Comparison of ENCODE assay signal across 1 cellular context in the genomic region with DNA sequence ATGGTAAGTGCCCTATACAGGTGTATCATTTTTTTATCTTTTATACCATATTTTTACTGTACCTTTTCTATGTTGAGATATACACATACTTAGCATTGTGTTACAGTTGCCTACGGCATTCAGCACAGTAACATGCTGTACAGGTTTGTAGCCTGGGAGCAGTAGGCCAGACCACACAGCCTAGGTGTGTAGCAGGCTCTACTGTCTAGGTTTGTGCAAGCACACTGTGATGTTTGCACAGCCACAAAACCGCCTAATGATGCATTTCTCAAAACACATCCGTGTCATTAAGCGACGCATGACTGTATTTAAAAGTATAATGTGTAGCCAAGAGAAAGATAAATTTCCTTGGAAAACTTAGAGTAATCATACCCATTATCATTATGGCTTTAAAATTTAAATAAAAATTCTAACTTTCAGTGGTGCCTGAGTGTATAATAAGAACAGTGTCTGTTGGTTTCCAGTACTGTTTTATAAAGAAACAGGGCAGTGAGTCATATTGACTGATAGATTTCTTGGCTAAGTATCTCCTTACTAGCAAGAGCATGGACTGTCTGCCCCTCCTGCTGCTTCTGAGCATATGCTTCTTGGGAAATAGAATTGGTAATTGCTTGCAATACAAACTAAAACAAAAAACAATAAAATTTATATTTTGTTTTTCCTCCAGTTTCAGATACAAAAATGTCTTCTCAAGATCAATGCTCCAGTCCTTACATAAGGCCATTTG.
TF ChIP-seq lines count a peak whose summit lies in the region.

No MANE protein-coding gene starts in this region.

TF ChIP-seq in SK-N-SH, 30 proteins besides CTCF, POLR2A, EP300 and RAD21 (continued from another document):
- TF ChIP-seq, protein P1, sequence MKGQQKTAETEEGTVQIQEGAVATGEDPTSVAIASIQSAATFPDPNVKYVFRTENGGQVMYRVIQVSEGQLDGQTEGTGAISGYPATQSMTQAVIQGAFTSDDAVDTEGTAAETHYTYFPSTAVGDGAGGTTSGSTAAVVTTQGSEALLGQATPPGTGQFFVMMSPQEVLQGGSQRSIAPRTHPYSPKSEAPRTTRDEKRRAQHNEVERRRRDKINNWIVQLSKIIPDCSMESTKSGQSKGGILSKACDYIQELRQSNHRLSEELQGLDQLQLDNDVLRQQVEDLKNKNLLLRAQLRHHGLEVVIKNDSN (IDR thresholded peaks at IDR 0.05; ENCODE audit: borderline replicate concordance, low read depth), result no peak
- no peak for TF ChIP-seq GATA2 (CRISPR knock-in tag; IDR thresholded peaks at IDR 0.05)
- TF ChIP-seq, protein P2, sequence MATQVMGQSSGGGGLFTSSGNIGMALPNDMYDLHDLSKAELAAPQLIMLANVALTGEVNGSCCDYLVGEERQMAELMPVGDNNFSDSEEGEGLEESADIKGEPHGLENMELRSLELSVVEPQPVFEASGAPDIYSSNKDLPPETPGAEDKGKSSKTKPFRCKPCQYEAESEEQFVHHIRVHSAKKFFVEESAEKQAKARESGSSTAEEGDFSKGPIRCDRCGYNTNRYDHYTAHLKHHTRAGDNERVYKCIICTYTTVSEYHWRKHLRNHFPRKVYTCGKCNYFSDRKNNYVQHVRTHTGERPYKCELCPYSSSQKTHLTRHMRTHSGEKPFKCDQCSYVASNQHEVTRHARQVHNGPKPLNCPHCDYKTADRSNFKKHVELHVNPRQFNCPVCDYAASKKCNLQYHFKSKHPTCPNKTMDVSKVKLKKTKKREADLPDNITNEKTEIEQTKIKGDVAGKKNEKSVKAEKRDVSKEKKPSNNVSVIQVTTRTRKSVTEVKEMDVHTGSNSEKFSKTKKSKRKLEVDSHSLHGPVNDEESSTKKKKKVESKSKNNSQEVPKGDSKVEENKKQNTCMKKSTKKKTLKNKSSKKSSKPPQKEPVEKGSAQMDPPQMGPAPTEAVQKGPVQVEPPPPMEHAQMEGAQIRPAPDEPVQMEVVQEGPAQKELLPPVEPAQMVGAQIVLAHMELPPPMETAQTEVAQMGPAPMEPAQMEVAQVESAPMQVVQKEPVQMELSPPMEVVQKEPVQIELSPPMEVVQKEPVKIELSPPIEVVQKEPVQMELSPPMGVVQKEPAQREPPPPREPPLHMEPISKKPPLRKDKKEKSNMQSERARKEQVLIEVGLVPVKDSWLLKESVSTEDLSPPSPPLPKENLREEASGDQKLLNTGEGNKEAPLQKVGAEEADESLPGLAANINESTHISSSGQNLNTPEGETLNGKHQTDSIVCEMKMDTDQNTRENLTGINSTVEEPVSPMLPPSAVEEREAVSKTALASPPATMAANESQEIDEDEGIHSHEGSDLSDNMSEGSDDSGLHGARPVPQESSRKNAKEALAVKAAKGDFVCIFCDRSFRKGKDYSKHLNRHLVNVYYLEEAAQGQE (IDR thresholded peaks at IDR 0.05; ENCODE audit: low read depth, low read length), result no peak
- TF ChIP-seq FOSL2 (IDR thresholded peaks at IDR 0.05; ENCODE audit: borderline replicate concordance, low read depth), result peak; percentile 56
- no peak for TF ChIP-seq NRF1 (IDR thresholded peaks at IDR 0.05; ENCODE audit: low read depth, low read length)
- TF ChIP-seq, protein P3, sequence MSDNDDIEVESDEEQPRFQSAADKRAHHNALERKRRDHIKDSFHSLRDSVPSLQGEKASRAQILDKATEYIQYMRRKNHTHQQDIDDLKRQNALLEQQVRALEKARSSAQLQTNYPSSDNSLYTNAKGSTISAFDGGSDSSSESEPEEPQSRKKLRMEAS (IDR thresholded peaks at IDR 0.05; ENCODE audit: low read depth), result 0 out of 2 replicates have a peak, but pooled peaks have one; percentile 24
- TF ChIP-seq JUND (IDR thresholded peaks at IDR 0.05), result peak; percentile 14; the same call in 1 of the 2 replicates
- no peak for TF ChIP-seq FOXJ3 (CRISPR knock-in tag; IDR thresholded peaks at IDR 0.05)
- TF ChIP-seq, protein P4, sequence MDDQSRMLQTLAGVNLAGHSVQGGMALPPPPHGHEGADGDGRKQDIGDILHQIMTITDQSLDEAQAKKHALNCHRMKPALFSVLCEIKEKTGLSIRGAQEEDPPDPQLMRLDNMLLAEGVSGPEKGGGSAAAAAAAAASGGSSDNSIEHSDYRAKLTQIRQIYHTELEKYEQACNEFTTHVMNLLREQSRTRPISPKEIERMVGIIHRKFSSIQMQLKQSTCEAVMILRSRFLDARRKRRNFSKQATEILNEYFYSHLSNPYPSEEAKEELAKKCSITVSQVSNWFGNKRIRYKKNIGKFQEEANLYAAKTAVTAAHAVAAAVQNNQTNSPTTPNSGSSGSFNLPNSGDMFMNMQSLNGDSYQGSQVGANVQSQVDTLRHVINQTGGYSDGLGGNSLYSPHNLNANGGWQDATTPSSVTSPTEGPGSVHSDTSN (IDR thresholded peaks at IDR 0.05), result peak; percentile 49
- TF ChIP-seq FOXM1 (IDR thresholded peaks at IDR 0.05; ENCODE audit: low read depth), result no peak; the same call in 1 of the 2 replicates
TF ChIP-seq in SK-N-SH: peak in this region for 6.
